15 cellular contexts compared by ENCODE assay signal in genomic region chr10:22690158-22690557, GRCh38. TPM values are rescaled to one million over a fixed set of nuclear protein-coding genes. Genes with fewer than 3 reads are reported as not detected.
DNase-seq lines count a peak whose midpoint lies in the region; ATAC-seq and FAIRE-seq lines count a peak whose summit lies in the region.
"Had no signal": no experiment of that assay in that cellular context is flagged by ENCODE, and none has a peak within 500 bp of the region (broad histone marks: within the 10 kb centered on the region; RNA-seq: fewer than 3 reads in every experiment).

No MANE protein-coding gene starts in this region.

- peaks cover 5% of the 10 kb centered on the region for H3K9me3 Mint-ChIP-seq in activated naive CD4-positive, alpha-beta T cell treated with anti-CD3 and anti-CD28 coated beads, Interleukin-2, amount 50 U/mL, for 24 hours
- H3K9me3 Mint-ChIP-seq in activated naive CD4-positive, alpha-beta T cell treated with anti-CD3 and anti-CD28 coated beads, Interleukin-2, amount 50 U/mL, for 72 hours = no peaks in the 10 kb centered on the region
- no peaks in the 10 kb centered on the region for H3K9me3 Mint-ChIP-seq in activated T-helper 17 cell treated with anti-CD3 and anti-CD28 coated beads, Interleukin-2, amount 50 U/mL, for 72 hours
- no peaks in the 10 kb centered on the region for H3K9me3 Mint-ChIP-seq in stimulated activated memory B cell treated with anti-CD40 and anti-IgM and Interleukin-4, amounts not matched to agents 10 μg/mL and 1 μg/mL and 100 μg/mL, for 72 hours

- DNase-seq in activated naive CD4-positive, alpha-beta T cell treated with anti-CD3 and anti-CD28 coated beads, Interleukin-2, amount 50 U/mL, for 72 hours (ENCODE audit: low spot score in 2 of 2) = no peak
- DNase-seq in activated CD8-positive, alpha-beta memory T cell treated with anti-CD3 and anti-CD28 coated beads, Interleukin-2, amount 50 U/mL, for 48 hours = no peak
- no peak for DNase-seq in HTR-8/SVneo (ENCODE audit: insufficient read length, low spot score)
- no peak for DNase-seq in activated CD4-positive, CD25-positive, alpha-beta regulatory T cell (lab: John Stamatoyannopoulos, UW)
- DNase-seq: cortex of kidney, mammary epithelial cell, nephron progenitor cell, retina, stomach had no signal

- no peak overlapping the region for H3K4me3 Mint-ChIP-seq in activated naive CD4-positive, alpha-beta T cell treated with anti-CD3 and anti-CD28 coated beads, Interleukin-2, amount 50 U/mL, for 24 hours
- H3K4me3 Mint-ChIP-seq in activated T-helper 17 cell treated with anti-CD3 and anti-CD28 coated beads, Interleukin-2, amount 50 U/mL, for 72 hours = peak overlapping the region; percentile 5
- H3K4me3 Mint-ChIP-seq in stimulated activated memory B cell treated with anti-CD40 and anti-IgM and Interleukin-4, amounts not matched to agents 10 μg/mL and 1 μg/mL and 100 μg/mL, for 72 hours = no peak overlapping the region
- H3K4me3 Mint-ChIP-seq: nephron progenitor cell had no signal

- peaks cover 96% of the 10 kb centered on the region for H3K4me1 Mint-ChIP-seq in activated naive CD4-positive, alpha-beta T cell treated with anti-CD3 and anti-CD28 coated beads, Interleukin-2, amount 50 U/mL, for 24 hours
- H3K4me1 Mint-ChIP-seq in activated T-helper 17 cell treated with anti-CD3 and anti-CD28 coated beads, Interleukin-2, amount 50 U/mL, for 72 hours = peaks cover 47% of the 10 kb centered on the region
- peaks cover 68% of the 10 kb centered on the region for H3K4me1 Mint-ChIP-seq in stimulated activated memory B cell treated with anti-CD40 and anti-IgM and Interleukin-4, amounts not matched to agents 10 μg/mL and 1 μg/mL and 100 μg/mL, for 72 hours
- H3K4me1 Mint-ChIP-seq: nephron progenitor cell had no signal

- H3K27me3 Mint-ChIP-seq in activated naive CD4-positive, alpha-beta T cell treated with anti-CD3 and anti-CD28 coated beads, Interleukin-2, amount 50 U/mL, for 24 hours = no peaks in the 10 kb centered on the region
- H3K27me3 Mint-ChIP-seq in activated T-helper 17 cell treated with anti-CD3 and anti-CD28 coated beads, Interleukin-2, amount 50 U/mL, for 72 hours = no peaks in the 10 kb centered on the region
- H3K27me3 Mint-ChIP-seq in stimulated activated memory B cell treated with anti-CD40 and anti-IgM and Interleukin-4, amounts not matched to agents 10 μg/mL and 1 μg/mL and 100 μg/mL, for 72 hours = no peaks in the 10 kb centered on the region

- H3K27ac Mint-ChIP-seq in activated naive CD4-positive, alpha-beta T cell treated with anti-CD3 and anti-CD28 coated beads, Interleukin-2, amount 50 U/mL, for 24 hours = peak overlapping the region; percentile 35
- H3K27ac Mint-ChIP-seq in activated naive CD4-positive, alpha-beta T cell treated with anti-CD3 and anti-CD28 coated beads, Interleukin-2, amount 50 U/mL, for 72 hours = no peak overlapping the region
- H3K27ac Mint-ChIP-seq in activated T-helper 17 cell treated with anti-CD3 and anti-CD28 coated beads, Interleukin-2, amount 50 U/mL, for 72 hours = peak overlapping the region; percentile 43
- peak overlapping the region; percentile 80 for H3K27ac Mint-ChIP-seq in stimulated activated memory B cell treated with anti-CD40 and anti-IgM and Interleukin-4, amounts not matched to agents 10 μg/mL and 1 μg/mL and 100 μg/mL, for 72 hours
- H3K27ac Mint-ChIP-seq: nephron progenitor cell had no signal

- FAIRE-seq in HTR-8/SVneo (lab: Jason Lieb, UNC) = no peak
- FAIRE-seq: A204.1, islet of Langerhans had no signal

- H3K36me3 Mint-ChIP-seq in activated naive CD4-positive, alpha-beta T cell treated with anti-CD3 and anti-CD28 coated beads, Interleukin-2, amount 50 U/mL, for 24 hours = peaks cover 5% of the 10 kb centered on the region
- H3K36me3 Mint-ChIP-seq in activated naive CD4-positive, alpha-beta T cell treated with anti-CD3 and anti-CD28 coated beads, Interleukin-2, amount 50 U/mL, for 72 hours = peaks cover 0 to 21% of the 10 kb centered on the region in 2 donors
- peaks cover 12% of the 10 kb centered on the region for H3K36me3 Mint-ChIP-seq in activated T-helper 17 cell treated with anti-CD3 and anti-CD28 coated beads, Interleukin-2, amount 50 U/mL, for 72 hours (ENCODE audit: low read depth)
- no peaks in the 10 kb centered on the region for H3K36me3 Mint-ChIP-seq in stimulated activated memory B cell treated with anti-CD40 and anti-IgM and Interleukin-4, amounts not matched to agents 10 μg/mL and 1 μg/mL and 100 μg/mL, for 72 hours

- ATAC-seq in activated naive CD4-positive, alpha-beta T cell treated with anti-CD3 and anti-CD28 coated beads, Interleukin-2, amount 50 U/mL, for 72 hours = no peak
- ATAC-seq in HG02938 (IDR thresholded peaks at IDR 0.05; ENCODE audit: unreplicated experiment) = peak; percentile 34
- no peak for ATAC-seq in activated T-helper 17 cell treated with anti-CD3 and anti-CD28 coated beads, Interleukin-2, amount 50 U/mL, for 72 hours (replicated peaks)
- ATAC-seq in stimulated activated memory B cell treated with anti-CD40 and anti-IgM and Interleukin-4, amounts not matched to agents 10 μg/mL and 1 μg/mL and 100 μg/mL, for 72 hours = peak; percentile 50

RNA-seq across cellular contexts. Expression of gene PIP4K2A, which starts 24.2 kb away (rescaled TPM):
- total RNA-seq in activated naive CD4-positive, alpha-beta T cell treated with anti-CD3 and anti-CD28 coated beads, Interleukin-2, amount 50 U/mL, for 72 hours = 100 to 1,000 TPM in 1 of 2 donors, 10 to 100 TPM in 1; 87.7 to 137 TPM
- 100 to 1,000 TPM in 1 of 2 donors, 10 to 100 TPM in 1; 86.1 to 111 TPM for total RNA-seq in activated T-helper 17 cell treated with anti-CD3 and anti-CD28 coated beads, Interleukin-2, amount 50 U/mL, for 72 hours

Comparison
In these comparisons a context has a peak if more than half of its experiments do, and no peak if none do; other contexts are left out.
1. H3K27ac Mint-ChIP-seq: peak in activated naive CD4-positive, alpha-beta T cell treated with anti-CD3 and anti-CD28 coated beads, Interleukin-2, amount 50 U/mL, for 24 hours (single experiment), activated T-helper 17 cell treated with anti-CD3 and anti-CD28 coated beads, Interleukin-2, amount 50 U/mL, for 72 hours (single experiment) and stimulated activated memory B cell treated with anti-CD40 and anti-IgM and Interleukin-4, amounts not matched to agents 10 μg/mL and 1 μg/mL and 100 μg/mL, for 72 hours (single experiment); none in activated naive CD4-positive, alpha-beta T cell treated with anti-CD3 and anti-CD28 coated beads, Interleukin-2, amount 50 U/mL, for 72 hours (0 of 2).
2. ATAC-seq: peak in HG02938 (single experiment) and stimulated activated memory B cell treated with anti-CD40 and anti-IgM and Interleukin-4, amounts not matched to agents 10 μg/mL and 1 μg/mL and 100 μg/mL, for 72 hours (single experiment); none in activated naive CD4-positive, alpha-beta T cell treated with anti-CD3 and anti-CD28 coated beads, Interleukin-2, amount 50 U/mL, for 72 hours (0 of 2) and activated T-helper 17 cell treated with anti-CD3 and anti-CD28 coated beads, Interleukin-2, amount 50 U/mL, for 72 hours (single experiment).